ENCODE assay signal across 22 cellular contexts in the genomic region with DNA sequence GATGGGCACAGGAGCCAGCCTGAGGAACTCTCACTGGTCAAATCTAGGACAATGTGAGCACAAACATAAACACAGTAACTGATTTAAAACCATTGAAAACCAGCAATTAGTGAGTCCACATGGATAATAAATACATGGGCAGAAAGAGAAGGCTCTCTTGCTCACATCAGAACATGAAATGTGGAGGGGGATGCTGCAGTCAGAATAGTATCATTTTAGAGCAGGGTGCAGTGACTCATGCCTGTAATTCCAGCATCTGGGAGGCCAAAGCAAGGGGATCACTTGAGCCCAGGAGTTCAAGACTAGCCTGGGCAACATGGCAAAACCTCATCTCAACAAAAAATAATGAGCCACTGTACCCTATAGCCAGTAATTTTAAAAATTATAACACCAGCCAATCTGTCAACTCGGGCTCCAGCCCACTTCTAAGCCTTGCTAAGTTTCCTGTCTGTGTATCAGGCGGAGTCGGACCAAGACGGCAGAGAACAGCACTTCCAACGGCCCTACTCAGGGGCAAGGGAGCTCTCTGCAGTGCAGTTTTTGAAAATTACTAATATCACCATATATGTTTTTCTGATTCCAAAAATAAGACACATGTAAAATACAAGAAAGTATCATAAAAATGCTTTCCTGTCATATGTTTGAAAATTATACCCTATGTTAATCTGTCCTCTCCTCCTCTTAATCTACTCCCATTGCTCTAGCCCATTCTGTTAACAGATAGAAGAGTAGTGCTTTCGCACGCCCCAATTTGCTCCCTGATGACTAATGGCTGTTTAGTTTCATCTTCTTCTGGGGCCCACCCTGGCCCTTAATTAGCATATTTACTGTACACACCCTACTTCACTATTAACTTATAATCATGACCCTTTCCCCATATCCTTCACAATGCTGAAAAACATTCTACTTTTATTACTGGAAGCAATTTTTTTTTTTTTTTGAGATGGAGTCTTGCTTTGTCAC. TPM values are rescaled to one million over a fixed set of nuclear protein-coding genes. Genes with fewer than 3 reads are reported as not detected.
DNase-seq lines count a peak whose midpoint lies in the region; ATAC-seq, FAIRE-seq and TF ChIP-seq lines count a peak whose summit lies in the region.
"Had no signal": no experiment of that assay in that cellular context is flagged by ENCODE, and none has a peak within 500 bp of the region (broad histone marks: within the 10 kb centered on the region; RNA-seq: fewer than 3 reads in every experiment).

No MANE protein-coding gene starts in this region.

- peaks cover 7% of the 10 kb centered on the region for H3K36me3 ChIP-seq in ACC112 (ENCODE audit: insufficient read depth, low read length)
- H3K36me3 ChIP-seq in small intestine (ENCODE audit: control insufficient read depth in 2 of 2, insufficient read depth in 2 of 2, low read length in 2 of 2), result peaks cover 1 to 6% of the 10 kb centered on the region in 2 donors

- H3K4me1 ChIP-seq in ACC112 (ENCODE audit: control insufficient read depth, insufficient read depth, low read length, unreplicated experiment) (peaks cover 13% of the 10 kb centered on the region), small intestine (ENCODE audit: control insufficient read depth in 2 of 2, insufficient read depth in 1 of 2, low read depth in 1 of 2, low read length in 1 of 2) (peaks cover 0 to 5% of the 10 kb centered on the region in 2 donors)

- no peak for DNase-seq in CD4-positive, alpha-beta T cell
- DNase-seq in T-helper 17 cell, result no peak
- DNase-seq in fibroblast of villous mesenchyme (ENCODE audit: low read depth), result peak; percentile 60
- no peak for DNase-seq in small intestine
- no peak for DNase-seq in 8988T
- no peak for DNase-seq in NCI-H526 (lab: John Stamatoyannopoulos, UW)
- DNase-seq: activated naive CD8-positive, alpha-beta T cell treated with anti-CD3 and anti-CD28 coated beads, Interleukin-2, amount 10 ng/mL, durations not matched to agents 7 days and 5 days; DMS153; H9; left cardiac atrium; MG63; NCI-H2029; NCI-H510A treated with DMSO at 0.1 percent for 48 hours; occipital lobe; PC-9; tibial artery had no signal

- peak overlapping the region; percentile 1 for H3K27ac Mint-ChIP-seq in CD4-positive, alpha-beta T cell
- H3K27ac Mint-ChIP-seq in T-helper 17 cell, result peak overlapping the region; percentile 43
- H3K27ac Mint-ChIP-seq: activated naive CD8-positive, alpha-beta T cell treated with anti-CD3 and anti-CD28 coated beads, Interleukin-2, amount 10 ng/mL, durations not matched to agents 7 days and 5 days; H9 had no signal

- no peak overlapping the region for H3K4me3 Mint-ChIP-seq in CD4-positive, alpha-beta T cell
- no peak overlapping the region for H3K4me3 Mint-ChIP-seq in T-helper 17 cell
- H3K4me3 Mint-ChIP-seq: activated naive CD8-positive, alpha-beta T cell treated with anti-CD3 and anti-CD28 coated beads, Interleukin-2, amount 10 ng/mL, durations not matched to agents 7 days and 5 days; H9 had no signal

- H2AFZ ChIP-seq in ACC112 (ENCODE audit: low read length, unreplicated experiment), result no peak overlapping the region
- H2AFZ ChIP-seq: PC-9 had no signal

- TF ChIP-seq CTCF in CD4-positive, alpha-beta T cell (IDR thresholded peaks at IDR 0.05), result no peak
- no peak for TF ChIP-seq CTCF in fibroblast of villous mesenchyme (IDR thresholded peaks at IDR 0.05; ENCODE audit: insufficient read depth, low read depth, low read length)

- CTCF ChIA-PET in CD4-positive, alpha-beta T cell (lab: Charles Lee), result no interaction called here

- H3K9me3 Mint-ChIP-seq in CD4-positive, alpha-beta T cell, result no peaks in the 10 kb centered on the region
- H3K9me3 Mint-ChIP-seq: activated naive CD8-positive, alpha-beta T cell treated with anti-CD3 and anti-CD28 coated beads, Interleukin-2, amount 10 ng/mL, durations not matched to agents 7 days and 5 days; H9 had no signal

- H3K27me3 Mint-ChIP-seq in CD4-positive, alpha-beta T cell, result no peaks in the 10 kb centered on the region
- no peaks in the 10 kb centered on the region for H3K27me3 Mint-ChIP-seq in T-helper 17 cell
- H3K27me3 Mint-ChIP-seq: activated naive CD8-positive, alpha-beta T cell treated with anti-CD3 and anti-CD28 coated beads, Interleukin-2, amount 10 ng/mL, durations not matched to agents 7 days and 5 days had no signal

- H3K9me3 ChIP-seq in CD4-positive, alpha-beta T cell (ENCODE audit: control insufficient read depth, low read length), result no peaks in the 10 kb centered on the region
- H3K9me3 ChIP-seq in T-helper 17 cell (ENCODE audit: control insufficient read depth, low read length, poor library complexity, severe bottlenecking), result no peaks in the 10 kb centered on the region
- no peaks in the 10 kb centered on the region for H3K9me3 ChIP-seq in small intestine (ENCODE audit: control insufficient read depth, low read depth)
- H3K9me3 ChIP-seq: BLaER1, MG63, tibial artery had no signal

- H3K4me1 Mint-ChIP-seq in CD4-positive, alpha-beta T cell (ENCODE audit: low read depth), result peaks cover 48% of the 10 kb centered on the region
- H3K4me1 Mint-ChIP-seq in T-helper 17 cell, result peaks cover 26% of the 10 kb centered on the region
- H3K4me1 Mint-ChIP-seq: H9 had no signal

- H3K4me3 ChIP-seq in ACC112 (ENCODE audit: low read depth, low read length) (no peak overlapping the region), fibroblast of villous mesenchyme (ENCODE audit: low read depth, low read length) (no peak overlapping the region), small intestine (ENCODE audit: low read depth in 1 of 2, low read length in 2 of 2) (no peak overlapping the region)
- H3K4me3 ChIP-seq: BLaER1, MG63, PC-9, tibial artery had no signal

- H3K36me3 Mint-ChIP-seq in CD4-positive, alpha-beta T cell (ENCODE audit: low read depth), result peaks cover 39% of the 10 kb centered on the region
- peaks cover 4% of the 10 kb centered on the region for H3K36me3 Mint-ChIP-seq in T-helper 17 cell (ENCODE audit: low read depth)

- intact Hi-C loops in CD4-positive, alpha-beta T cell (cut with DNase I, micrococcal nuclease), result no loop called here

- no peak for ATAC-seq in CD4-positive, alpha-beta T cell (ENCODE audit: poor library complexity)
- ATAC-seq in T-helper 17 cell (no peak), GM18498 (IDR thresholded peaks at IDR 0.05; ENCODE audit: unreplicated experiment) (no peak)
- ATAC-seq: sciatic nerve had no signal

- H3K27ac ChIP-seq in ACC112 (ENCODE audit: low read depth, low read length) (0 out of 2 replicates have a peak overlapping the region, but pooled peaks have one; percentile 14), small intestine (ENCODE audit: low read depth in 1 of 2, low read length in 1 of 2) (no peak overlapping the region)
- H3K27ac ChIP-seq in CD4-positive, alpha-beta T cell (ENCODE audit: low read depth, low read length), result no peak overlapping the region
- H3K27ac ChIP-seq: BLaER1, PC-9, tibial artery had no signal

- POLR2A ChIA-PET in CD4-positive, alpha-beta T cell (lab: Charles Lee), result no interaction called here

- H3K79me2 ChIP-seq in ACC112 (ENCODE audit: control insufficient read depth, insufficient read depth, low read length, unreplicated experiment), result peaks cover 53% of the 10 kb centered on the region

- H3K27me3 ChIP-seq in ACC112 (ENCODE audit: insufficient read depth, low read length) (no peaks in the 10 kb centered on the region), small intestine (ENCODE audit: control insufficient read depth in 2 of 2, insufficient read depth in 2 of 2, low read length in 2 of 2) (no peaks in the 10 kb centered on the region)
- no peaks in the 10 kb centered on the region for H3K27me3 ChIP-seq in CD4-positive, alpha-beta T cell (ENCODE audit: control insufficient read depth, insufficient read depth, low read length)
- H3K27me3 ChIP-seq: BLaER1, MG63, tibial artery had no signal

- FAIRE-seq in small intestine (lab: Jason Lieb, UNC), result no peak
- FAIRE-seq: bronchial epithelial cell, GM18507 had no signal

- WGBS in small intestine, 3 donors, result 70 to 76% (median 71%) methylated on average over 7 of the region's 7 CpGs

RNA-seq across cellular contexts. Expression of gene URGCP, which starts 17.1 kb away (rescaled TPM):
- total RNA-seq in CD4-positive, alpha-beta T cell, result 10 to 100 TPM; 21.8 to 22.5 TPM
- total RNA-seq in T-helper 17 cell (10 to 100 TPM; 22.0 to 23.3 TPM), fibroblast of villous mesenchyme (25.8 and 38.9 TPM in 2 replicates)
- 10 to 100 TPM; 22.5 to 56.4 (median 47.3) TPM for polyA plus RNA-seq in small intestine

RNA-seq across cellular contexts. Expression of gene MRPS24, which starts 19.9 kb away (rescaled TPM):
- 10 to 100 TPM; 63.1 to 69.7 TPM for total RNA-seq in CD4-positive, alpha-beta T cell
- 10 to 100 TPM; 42.3 to 50.4 TPM for total RNA-seq in T-helper 17 cell
- 108 and 112 TPM in 2 replicates for total RNA-seq in fibroblast of villous mesenchyme
- 100 to 1,000 TPM; 131 to 174 (median 137) TPM for polyA plus RNA-seq in small intestine

RNA-seq across cellular contexts. Expression of gene UBE2D4, which starts 37.0 kb away (rescaled TPM):
- 1 to 10 TPM; 6.1 to 7.8 TPM for total RNA-seq in CD4-positive, alpha-beta T cell
- total RNA-seq in T-helper 17 cell, result 1 to 10 TPM; 6.4 to 6.9 TPM
- total RNA-seq in fibroblast of villous mesenchyme, result 9.7 and 11.7 TPM in 2 replicates
- 10 to 100 TPM; 10.2 to 13.6 (median 10.3) TPM for polyA plus RNA-seq in small intestine
